ENCODE assay signal across 1 cellular context in genomic region chr1:156659994-156660751, GRCh38.
A peak's percentile ranks its signal among the peaks of the same experiment; 100 is the strongest.
TF ChIP-seq lines count a peak whose summit lies in the region.

No MANE protein-coding gene starts in this region.

TF ChIP-seq in GM12878, 131 proteins besides CTCF, POLR2A, EP300 and RAD21 (continues in another document):
- peak; percentile 95; the same call in 1 of the 2 replicates for TF ChIP-seq PAX8 (IDR thresholded peaks at IDR 0.05)
- TF ChIP-seq ZNF207 (IDR thresholded peaks at IDR 0.05; ENCODE audit: borderline replicate concordance), result no peak
- TF ChIP-seq RCOR1 (conservative IDR thresholded peaks at IDR 0.05; ENCODE audit: low read depth, low read length), result no peak; the same call in 1 of the 2 replicates
- TF ChIP-seq YY1 (IDR thresholded peaks at IDR 0.05; ENCODE audit: low read depth, low read length), result peak; percentile 82
- peak; percentile 87 for TF ChIP-seq SMC3 (IDR thresholded peaks at IDR 0.05; ENCODE audit: borderline replicate concordance, low read length)
- peak; percentile 69; the same call in 1 of the 2 replicates for TF ChIP-seq SIN3A (IDR thresholded peaks at IDR 0.05; ENCODE audit: low read depth, low read length)
- TF ChIP-seq CREM (IDR thresholded peaks at IDR 0.05; ENCODE audit: low read depth), result peak; percentile 64; the same call in 1 of the 2 replicates
- TF ChIP-seq KAT2A (conservative IDR thresholded peaks at IDR 0.05; ENCODE audit: control insufficient read depth, low read depth, low read length), result no peak
- TF ChIP-seq ELK1 (IDR thresholded peaks at IDR 0.05; ENCODE audit: low read depth, low read length), result peak; percentile 78
- 0 out of 2 replicates have a peak, but pooled peaks have one; percentile 32 for TF ChIP-seq SMAD5 (IDR thresholded peaks at IDR 0.05; ENCODE audit: low read depth)
- peak; percentile 75; the same call in 1 of the 2 replicates for TF ChIP-seq TBL1XR1 (IDR thresholded peaks at IDR 0.05; ENCODE audit: low read depth, low read length)
- TF ChIP-seq STAT1 (conservative IDR thresholded peaks at IDR 0.05), result no peak
- peak; percentile 69; the same call in 1 of the 2 replicates for TF ChIP-seq LARP7 (IDR thresholded peaks at IDR 0.05)
- TF ChIP-seq SUZ12 (IDR thresholded peaks at IDR 0.05; ENCODE audit: unreplicated experiment), result no peak
- no peak; the same call in 1 of the 2 replicates for TF ChIP-seq HCFC1 (IDR thresholded peaks at IDR 0.05; ENCODE audit: low read length)
- 0 out of 4 replicates have a peak, but pooled peaks of 1 of the 2 experiments have one; percentile 14 for TF ChIP-seq SRF (IDR thresholded peaks at IDR 0.05; ENCODE audit: low read depth in 2 of 2, low read length in 2 of 2)
- TF ChIP-seq MAX (IDR thresholded peaks at IDR 0.05; ENCODE audit: low read depth, low read length), result peak; percentile 31; the same call in 1 of the 2 replicates
- peak; percentile 41; the same call in 1 of the 2 replicates for TF ChIP-seq BCLAF1 (IDR thresholded peaks at IDR 0.05)
- TF ChIP-seq ATF7 (IDR thresholded peaks at IDR 0.05; ENCODE audit: low read depth), result peak; percentile 96
- peak in 1 of 2 experiments; percentile 46; a peak in 1 of 4 replicates for TF ChIP-seq IKZF2 (IDR thresholded peaks at IDR 0.05)
- TF ChIP-seq NR2C1 (IDR thresholded peaks at IDR 0.05), result no peak
- peak; percentile 69; the same call in 1 of the 2 replicates for TF ChIP-seq ZBTB33 (IDR thresholded peaks at IDR 0.05)
- peak; percentile 69; the same call in 1 of the 3 replicates for TF ChIP-seq POU2F2 (IDR thresholded peaks at IDR 0.05; ENCODE audit: borderline replicate concordance, low read depth, low read length)
- peak; percentile 62; the same call in 1 of the 2 replicates for TF ChIP-seq PKNOX1 (IDR thresholded peaks at IDR 0.05)
- TF ChIP-seq BACH1 (IDR thresholded peaks at IDR 0.05; ENCODE audit: borderline replicate concordance), result peak; percentile 77
- no peak for TF ChIP-seq ATF2 (IDR thresholded peaks at IDR 0.05; ENCODE audit: low read length)
- TF ChIP-seq SIX5 (IDR thresholded peaks at IDR 0.05; ENCODE audit: low read depth, low read length, severe bottlenecking), result no peak
- peak; percentile 61; the same call in 1 of the 2 replicates for TF ChIP-seq POLR2AphosphoS5 (IDR thresholded peaks at IDR 0.05; ENCODE audit: low read length)
- no peak for TF ChIP-seq EZH2 (IDR thresholded peaks at IDR 0.05; ENCODE audit: borderline replicate concordance, control insufficient read depth, low read depth, low read length)
- TF ChIP-seq NR2F1 (conservative IDR thresholded peaks at IDR 0.05), result peak; percentile 45; the same call in 1 of the 2 replicates
- TF ChIP-seq BHLHE40 (IDR thresholded peaks at IDR 0.05; ENCODE audit: borderline replicate concordance in 1 of 2, low read depth in 2 of 2, low read length in 1 of 2), result peak; percentile 64 to 90; a peak in 3 of 4 replicates
- no peak for TF ChIP-seq NFXL1 (IDR thresholded peaks at IDR 0.05; ENCODE audit: borderline replicate concordance)
- TF ChIP-seq ATF3 (IDR thresholded peaks at IDR 0.05; ENCODE audit: borderline replicate concordance, extremely low read depth, low read depth, low read length), result peak; percentile 36; the same call in 1 of the 2 replicates
- no peak; the same call in 1 of the 2 replicates for TF ChIP-seq ZBTB40 (IDR thresholded peaks at IDR 0.05; ENCODE audit: borderline replicate concordance)
- TF ChIP-seq KLF5 (IDR thresholded peaks at IDR 0.05; ENCODE audit: partially characterized antibody), result no peak
- peak; percentile 11 for TF ChIP-seq MEF2B (IDR thresholded peaks at IDR 0.05; ENCODE audit: partially characterized antibody, poor library complexity, severe bottlenecking)
- TF ChIP-seq CBX3 (IDR thresholded peaks at IDR 0.05; ENCODE audit: borderline replicate concordance, low read depth), result no peak
- TF ChIP-seq ESRRA (IDR thresholded peaks at IDR 0.05; ENCODE audit: low read length), result peak; percentile 75; the same call in 1 of the 2 replicates
- TF ChIP-seq MLLT1 (IDR thresholded peaks at IDR 0.05), result peak; percentile 88
- no peak for TF ChIP-seq WRNIP1 (IDR thresholded peaks at IDR 0.05; ENCODE audit: borderline replicate concordance, low read depth, low read length)
- 0 out of 2 replicates have a peak, but pooled peaks have one; percentile 21 for TF ChIP-seq BCL11A (IDR thresholded peaks at IDR 0.05; ENCODE audit: low read depth, low read length)
- no peak for TF ChIP-seq HSF1 (IDR thresholded peaks at IDR 0.05; ENCODE audit: low read depth, low read length)
- no peak for TF ChIP-seq CHD4 (IDR thresholded peaks at IDR 0.05)
- TF ChIP-seq DPF2 (IDR thresholded peaks at IDR 0.05), result peak; percentile 68
- no peak for TF ChIP-seq PBX3 (IDR thresholded peaks at IDR 0.05; ENCODE audit: insufficient replicate concordance, low read depth, low read length)
